9 cellular contexts compared by ENCODE assay signal in the genomic region with DNA sequence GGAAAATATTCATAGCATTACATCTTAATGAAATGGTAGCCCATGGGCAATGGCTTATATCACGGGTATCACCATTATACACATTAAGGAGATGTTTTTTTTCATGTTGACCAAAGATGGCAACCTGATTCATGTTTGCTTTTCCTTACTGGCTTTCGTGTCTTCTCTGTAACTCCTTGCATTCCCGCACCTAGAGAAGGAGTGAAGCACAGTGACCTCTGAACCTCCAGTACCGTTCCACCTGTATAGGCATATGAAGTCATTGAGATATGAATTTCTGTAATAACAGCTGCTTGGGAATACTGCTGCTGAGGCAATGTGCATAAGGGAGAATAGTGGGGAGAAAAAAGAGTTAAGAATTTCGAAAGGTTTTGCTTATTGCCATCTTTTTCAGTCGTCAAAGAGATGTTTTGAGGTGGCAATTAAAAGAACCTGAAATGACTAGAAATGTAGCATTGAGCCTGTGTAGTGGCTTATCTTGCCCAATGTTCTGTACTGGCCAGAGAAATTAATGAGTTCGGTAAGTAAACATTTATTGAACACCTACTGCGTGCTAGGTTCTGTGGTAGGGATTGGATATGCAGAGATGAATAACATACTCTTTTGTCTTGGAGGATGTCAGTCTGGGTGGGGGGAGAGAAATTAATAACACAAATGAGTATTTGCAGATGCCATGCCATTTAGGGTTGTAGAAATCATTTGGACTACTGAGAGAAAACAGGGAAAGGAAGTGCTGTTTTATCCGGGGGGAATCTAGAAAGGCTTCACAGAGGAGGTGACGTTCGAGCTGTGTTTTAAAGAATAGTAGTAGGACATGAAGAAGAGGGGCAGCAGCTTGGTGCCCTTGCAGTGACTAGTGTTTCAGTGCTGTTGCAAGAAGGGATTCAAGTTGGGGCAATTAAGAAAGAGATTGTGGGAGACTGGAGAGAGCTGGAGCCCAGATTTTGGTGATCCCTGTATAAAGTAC. TPM values are rescaled to one million over a fixed set of nuclear protein-coding genes. Genes with fewer than 3 reads are reported as not detected.
DNase-seq lines count a peak whose midpoint lies in the region; ATAC-seq and TF ChIP-seq lines count a peak whose summit lies in the region.
"Had no signal": no experiment of that assay in that cellular context is flagged by ENCODE, and none has a peak within 500 bp of the region (broad histone marks: within the 10 kb centered on the region; RNA-seq: fewer than 3 reads in every experiment).

No MANE protein-coding gene starts in this region.

- H3K27ac ChIP-seq in PC-9: no peak overlapping the region
- peak overlapping the region; percentile 100 for H3K27ac ChIP-seq in epithelial cell of prostate
- peak overlapping the region; percentile 97 to 98 for H3K27ac ChIP-seq in prostate gland

- peak overlapping the region; percentile 80 for H3K4me3 ChIP-seq in GM12864 (ENCODE audit: low read depth, low read length)
- peak overlapping the region; percentile 97 for H3K4me3 ChIP-seq in PC-9
- peak overlapping the region; percentile 85 to 95 for H3K4me3 ChIP-seq in prostate gland

- no peaks in the 10 kb centered on the region for H3K9me2 ChIP-seq in PC-9 (ENCODE audit: insufficient read depth)

- no peak for TF ChIP-seq POLR2A in prostate gland (IDR thresholded peaks at IDR 0.05)

- no peak overlapping the region for H2AFZ ChIP-seq in PC-9

- peaks cover 82% of the 10 kb centered on the region for H3K79me2 ChIP-seq in PC-9 (ENCODE audit: low read depth)

- POLR2A ChIA-PET in PC-9 (lab: Charles Lee; ENCODE audit: unreplicated experiment): no interaction called here

- H3K36me3 ChIP-seq in PC-9 (ENCODE audit: low read depth) (peaks cover 9% of the 10 kb centered on the region; the same call in 1 of the 2 replicates), prostate gland (no peaks in the 10 kb centered on the region)

- 26% methylated on average over 11 of the region's 11 CpGs for WGBS in prostate gland

- ATAC-seq in sciatic nerve: no peak

- no peaks in the 10 kb centered on the region for H3K27me3 ChIP-seq in PC-9 (ENCODE audit: insufficient read depth, low read depth)
- H3K27me3 ChIP-seq in prostate gland (replicated peaks; ENCODE audit: insufficient read depth): no peaks in the 10 kb centered on the region

- TF ChIP-seq CTCF in GM12864 (IDR thresholded peaks at IDR 0.05; ENCODE audit: low read depth, low read length, missing control alignments): no peak
- TF ChIP-seq CTCF in PC-9 (conservative IDR thresholded peaks at IDR 0.05): no peak
- TF ChIP-seq CTCF in prostate gland (IDR thresholded peaks at IDR 0.05): no peak

- CTCF ChIA-PET in PC-9 (lab: Charles Lee): interaction anchor here (0.6 to 1.0 kb wide), 2 partner anchors 27 to 104 kb away, joined by 3 to 7 read pairs; no protein-coding TSS in a partner anchor

- H3K4me2 ChIP-seq in PC-9: peak overlapping the region; percentile 100

- no TSS peak for BruUV-seq in PC-9 (replicated peaks; lab: Mats Ljungman, UMichigan)

- H3F3A ChIP-seq in PC-9 (ENCODE audit: insufficient read depth, low read depth): peaks cover 6% of the 10 kb centered on the region; the same call in 1 of the 2 replicates

- DNase-seq in GM12864 (ENCODE audit: low read depth) (no peak), PC-9 (no peak), epithelial cell of prostate (ENCODE audit: low read depth, low spot score) (no peak), prostate gland (ENCODE audit: low spot score) (no peak), UCSD-AML1 (lab: John Stamatoyannopoulos, UW; ENCODE audit: unreplicated experiment) (no peak), inferior parietal cortex (ENCODE audit: extremely low spot score) (no peak), sciatic nerve (ENCODE audit: low spot score) (no peak)
- no peak for DNase-seq in activated CD8-positive, alpha-beta memory T cell treated with anti-CD3 and anti-CD28 coated beads, Interleukin-2, amount 50 U/mL, for 48 hours
- DNase-seq: stimulated activated CD4-positive, alpha-beta T cell treated with anti-CD3 and anti-CD28 coated beads, Interleukin-2, amount 100 ng/mL, for 48 hours had no signal

- H3K4me1 ChIP-seq in PC-9 (replicated peaks; ENCODE audit: insufficient read depth): peaks cover 56% of the 10 kb centered on the region
- peaks cover 3% of the 10 kb centered on the region for H3K4me1 ChIP-seq in prostate gland (replicated peaks)

- H4K20me1 ChIP-seq in PC-9 (ENCODE audit: insufficient read depth): peaks cover 32% of the 10 kb centered on the region

- H3K9me3 ChIP-seq in PC-9 (ENCODE audit: insufficient read depth, low read depth) (no peaks in the 10 kb centered on the region), prostate gland (no peaks in the 10 kb centered on the region)

- intact Hi-C loops in PC-9 (cut with micrococcal nuclease; ENCODE audit: unreplicated experiment): loop anchor here (2.0 kb wide), 2 partner anchors 27 to 51 kb away; a partner anchor contains a TSS
- intact Hi-C loops in prostate gland (cut with DNase I): loop anchor here (5.0 kb wide), 1 partner anchor 537 kb away; no protein-coding TSS in a partner anchor
- intact Hi-C loops in sciatic nerve (cut with DNase I): no loop called here

RNA-seq across cellular contexts. Expression of a gene that starts 2.5 kb away (rescaled TPM):
- total RNA-seq in PC-9 (2021) (26.3 and 31.6 TPM in 2 replicates), prostate gland (10 to 100 TPM; 46.0 to 50.0 TPM), sciatic nerve (58.0 TPM)

RNA-seq across cellular contexts. Expression of a gene that starts 50.5 kb away (rescaled TPM):
- total RNA-seq in PC-9 (2021) (38.5 and 48.7 TPM in 2 replicates), prostate gland (10 to 100 TPM; 22.7 to 41.8 TPM), sciatic nerve (15.0 TPM)
